ENCODE assay signal across 1 cellular context in genomic region chr6:5132741-5133140, GRCh38.
TF ChIP-seq lines count a peak whose summit lies in the region.

No MANE protein-coding gene starts in this region.

TF ChIP-seq in GM12878, 131 proteins besides CTCF, POLR2A, EP300 and RAD21 (continued from another document and continues in another):
- TF ChIP-seq SPI1 (IDR thresholded peaks at IDR 0.05; ENCODE audit: borderline replicate concordance, insufficient read depth, low read depth, low read length) (0 out of 2 replicates have a peak, but pooled peaks have one; percentile 8), MYB (IDR thresholded peaks at IDR 0.05; ENCODE audit: borderline replicate concordance, low read depth, low read length) (no peak), E4F1 (IDR thresholded peaks at IDR 0.05; ENCODE audit: borderline replicate concordance, partially characterized antibody) (no peak), BCL11A (IDR thresholded peaks at IDR 0.05; ENCODE audit: low read depth, low read length) (0 out of 2 replicates have a peak, but pooled peaks have one; percentile 25), IRF3 (IDR thresholded peaks at IDR 0.05) (no peak), EZH2 (IDR thresholded peaks at IDR 0.05; ENCODE audit: borderline replicate concordance, control insufficient read depth, low read depth, low read length) (no peak), JUNB (IDR thresholded peaks at IDR 0.05) (no peak), KAT2A (conservative IDR thresholded peaks at IDR 0.05; ENCODE audit: control insufficient read depth, low read depth, low read length) (no peak), ZBTB11 (CRISPR knock-in tag; IDR thresholded peaks at IDR 0.05) (no peak), RUNX3 (IDR thresholded peaks at IDR 0.05; ENCODE audit: low read length) (0 out of 2 replicates have a peak, but pooled peaks have one; percentile 36), SREBF2 (IDR thresholded peaks at IDR 0.05; ENCODE audit: low read length) (no peak), GATAD2B (conservative IDR thresholded peaks at IDR 0.05; ENCODE audit: low read depth) (no peak), MLLT1 (IDR thresholded peaks at IDR 0.05) (no peak), ATF2 (IDR thresholded peaks at IDR 0.05; ENCODE audit: low read length) (no peak; the same call in 1 of the 2 replicates), CHD2 (IDR thresholded peaks at IDR 0.05; ENCODE audit: borderline replicate concordance, low read depth, low read length) (no peak), ZZZ3 (IDR thresholded peaks at IDR 0.05; ENCODE audit: control insufficient read depth, insufficient read length, low read depth) (no peak), FOXK2 (IDR thresholded peaks at IDR 0.05) (no peak), HDAC6 (IDR thresholded peaks at IDR 0.05; ENCODE audit: unreplicated experiment) (no peak), ZBTB4 (CRISPR knock-in tag; IDR thresholded peaks at IDR 0.05) (no peak), WRNIP1 (IDR thresholded peaks at IDR 0.05; ENCODE audit: borderline replicate concordance, low read depth, low read length) (no peak), ZNF274 (IDR thresholded peaks at IDR 0.05; ENCODE audit: insufficient read depth, insufficient read length) (no peak), MYC (IDR thresholded peaks at IDR 0.05; ENCODE audit: insufficient read depth, insufficient read length, insufficient replicate concordance, low read length, severe bottlenecking) (no peak), CBFB (IDR thresholded peaks at IDR 0.05; ENCODE audit: low read depth) (no peak), TCF12 (IDR thresholded peaks at IDR 0.05; ENCODE audit: low read depth, low read length) (peak; percentile 74), HDAC2 (IDR thresholded peaks at IDR 0.05) (no peak), NR2C1 (IDR thresholded peaks at IDR 0.05) (no peak), SMC3 (IDR thresholded peaks at IDR 0.05; ENCODE audit: borderline replicate concordance, low read length) (no peak), BHLHE40 (IDR thresholded peaks at IDR 0.05; ENCODE audit: borderline replicate concordance in 1 of 2, low read depth in 2 of 2, low read length in 1 of 2) (no peak), PBX3 (IDR thresholded peaks at IDR 0.05; ENCODE audit: insufficient replicate concordance, low read depth, low read length) (peak; percentile 41), STAT1 (conservative IDR thresholded peaks at IDR 0.05) (no peak), ZNF622 (IDR thresholded peaks at IDR 0.05) (no peak), E2F8 (IDR thresholded peaks at IDR 0.05; ENCODE audit: low read depth, partially characterized antibody) (no peak), CREM (IDR thresholded peaks at IDR 0.05; ENCODE audit: low read depth) (peak; percentile 50; the same call in 1 of the 2 replicates), FOXM1 (IDR thresholded peaks at IDR 0.05; ENCODE audit: low read depth, low read length) (0 out of 2 replicates have a peak, but pooled peaks have one; percentile 9), CHD1 (IDR thresholded peaks at IDR 0.05; ENCODE audit: low read depth, low read length) (no peak), EED (IDR thresholded peaks at IDR 0.05; ENCODE audit: low read depth) (peak; percentile 72), NFIC (IDR thresholded peaks at IDR 0.05; ENCODE audit: low read depth, low read length) (peak; percentile 14; the same call in 1 of the 2 replicates), CEBPZ (IDR thresholded peaks at IDR 0.05; ENCODE audit: low read depth, low read length) (no peak), PAX8 (IDR thresholded peaks at IDR 0.05) (no peak), BRCA1 (IDR thresholded peaks at IDR 0.05; ENCODE audit: low read depth, low read length) (no peak)
